30 cellular contexts compared by ENCODE assay signal in genomic region chrX:56784666-56785065, GRCh38.
"Had no signal": no experiment of that assay in that cellular context is flagged by ENCODE, and none has a peak within 500 bp of the region (broad histone marks: within the 10 kb centered on the region; RNA-seq: fewer than 3 reads in every experiment).

No MANE protein-coding gene starts in this region.

- H3K27me3 Mint-ChIP-seq: activated CD4-positive, alpha-beta T cell treated with anti-CD3 and anti-CD28 coated beads for 36 hours; activated naive CD8-positive, alpha-beta T cell treated with anti-CD3 and anti-CD28 coated beads for 36 hours had no signal

- H3K4me3 Mint-ChIP-seq: activated CD4-positive, alpha-beta T cell treated with anti-CD3 and anti-CD28 coated beads for 36 hours; activated naive CD4-positive, alpha-beta T cell treated with anti-CD3 and anti-CD28 coated beads for 36 hours; activated naive CD8-positive, alpha-beta T cell treated with anti-CD3 and anti-CD28 coated beads for 36 hours; activated T-cell treated with anti-CD3 and anti-CD28 coated beads, Interleukin-2, amount 50 U/mL, for 72 hours; neural crest cell had no signal

- H3K4me3 ChIP-seq: adrenal gland, esophagus squamous epithelium, heart right ventricle, left lung, lower lobe of right lung, pancreas, psoas muscle, spleen, testis, transverse colon, uterus had no signal

- H3K9me3 ChIP-seq: adrenal gland, esophagus squamous epithelium, heart right ventricle, left lung, lower lobe of right lung, pancreas, psoas muscle, spleen, testis, transverse colon, uterus had no signal

- H3K4me1 ChIP-seq: left lung, lower lobe of right lung, pancreas, psoas muscle, testis, transverse colon, uterus had no signal

- H3K27ac Mint-ChIP-seq: activated CD4-positive, alpha-beta T cell treated with anti-CD3 and anti-CD28 coated beads for 36 hours; activated naive CD4-positive, alpha-beta T cell treated with anti-CD3 and anti-CD28 coated beads for 36 hours; activated naive CD8-positive, alpha-beta T cell treated with anti-CD3 and anti-CD28 coated beads for 36 hours; activated T-cell treated with anti-CD3 and anti-CD28 coated beads, Interleukin-2, amount 50 U/mL, for 72 hours had no signal

- H3K27ac ChIP-seq: adrenal gland, epithelial cell of prostate, esophagus squamous epithelium, heart right ventricle, left lung, lower lobe of right lung, pancreas, psoas muscle, spleen, testis, transverse colon, uterus had no signal

- ATAC-seq: activated CD4-positive, alpha-beta T cell treated with anti-CD3 and anti-CD28 coated beads for 36 hours; activated T-cell treated with anti-CD3 and anti-CD28 coated beads, Interleukin-2, amount 50 U/mL, for 72 hours; heart right ventricle; left lung; lower lobe of right lung; pancreas; psoas muscle had no signal

- FAIRE-seq: astrocyte, pancreas had no signal

- H3K36me3 ChIP-seq: adrenal gland, left lung, lower lobe of right lung, pancreas, transverse colon, uterus had no signal

- DNase-seq: activated CD4-positive, alpha-beta T cell treated with anti-CD3 and anti-CD28 coated beads for 36 hours; activated CD4-positive, alpha-beta T cell treated with anti-CD3 and anti-CD28 coated beads, Interleukin-2, amount 50 U/mL, for 4 hours; activated CD4-positive, CD25-positive, alpha-beta regulatory T cell; activated naive CD4-positive, alpha-beta T cell treated with anti-CD3 and anti-CD28 coated beads for 36 hours; activated naive CD8-positive, alpha-beta T cell treated with anti-CD3 and anti-CD28 coated beads for 36 hours; activated T-cell treated with anti-CD3 and anti-CD28 coated beads for 4 hours; activated T-cell treated with anti-CD3 and anti-CD28 coated beads, Interleukin-2, amount 50 U/mL, for 72 hours; central memory CD4-positive, alpha-beta T cell; dermis blood vessel endothelial cell; effector CD4-positive, alpha-beta T cell; esophagus squamous epithelium; foreskin melanocyte; heart right ventricle; kidney glomerular epithelial cell; left lung; lower lobe of right lung; mesenchymal stem cell; nucleus accumbens; psoas muscle; stimulated activated CD4-positive, alpha-beta T cell treated with anti-CD3 and anti-CD28 coated beads, Interleukin-2, amount 100 ng/mL, for 48 hours; stimulated activated naive CD4-positive, alpha-beta T cell treated with Interleukin-2 at 50 U/mL for 16 hours; testis; transverse colon had no signal

- H3K9me3 Mint-ChIP-seq: activated naive CD4-positive, alpha-beta T cell treated with anti-CD3 and anti-CD28 coated beads for 36 hours; activated naive CD8-positive, alpha-beta T cell treated with anti-CD3 and anti-CD28 coated beads for 36 hours; activated T-cell treated with anti-CD3 and anti-CD28 coated beads, Interleukin-2, amount 50 U/mL, for 72 hours had no signal

- H3K27me3 ChIP-seq: adrenal gland, esophagus squamous epithelium, heart right ventricle, left lung, pancreas, spleen, testis, transverse colon, uterus had no signal
